In the genomic region with DNA sequence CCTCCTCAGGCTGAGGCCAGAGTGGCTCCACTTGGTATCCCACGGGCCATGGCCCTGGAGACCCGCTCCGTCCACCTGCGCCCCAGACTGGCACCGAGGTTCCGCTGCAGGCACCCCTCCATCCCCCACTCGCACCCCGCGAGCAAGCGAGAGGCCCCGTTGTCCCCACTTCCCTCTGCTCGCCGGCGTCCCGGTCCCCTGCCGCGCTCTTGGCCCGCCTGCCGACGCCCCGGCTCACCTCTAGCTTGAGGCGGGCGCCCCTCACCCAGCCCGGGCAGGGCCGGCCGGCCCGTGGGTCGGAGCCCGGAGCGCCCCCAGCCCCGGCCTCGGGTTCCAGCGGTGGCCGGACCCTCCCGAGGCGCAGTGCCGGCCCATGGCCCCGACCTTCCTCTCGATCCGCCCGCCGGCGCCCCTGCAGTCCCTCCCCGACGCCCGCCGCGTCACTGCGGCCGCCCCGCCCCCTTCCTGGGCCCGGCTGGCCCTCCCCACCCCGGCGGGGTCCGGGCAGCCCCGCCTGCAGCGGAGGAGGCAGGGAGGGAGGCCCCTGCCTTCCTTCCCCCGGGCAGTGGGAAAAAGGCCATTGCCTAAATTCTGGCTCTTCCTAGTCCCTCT, we compare ENCODE assay signal across 8 cellular contexts. TPM values are rescaled to one million over a fixed set of nuclear protein-coding genes. Genes with fewer than 3 reads are reported as not detected.
DNase-seq lines count a peak whose midpoint lies in the region; ATAC-seq and TF ChIP-seq lines count a peak whose summit lies in the region.

PITPNM1 (minus strand) TSS at position 414 of the 612 bp plus-strand sequence. CDS start 1,183 bp downstream, outside the sequence.

- H3K79me2 ChIP-seq in DOHH2 (ENCODE audit: control insufficient read depth, low read length), result peaks cover 48% of the 10 kb centered on the region

- intact Hi-C loops in right cardiac atrium (cut with DNase I), result loop anchor here (5.0 to 10.0 kb wide), 4 partner anchors 100 to 113 kb away; partner anchors contain the start of genes PPP1CA (in 2 of the 4), RAD9A (in 2 of the 4) and TBC1D10C (in 2 of the 4)

- H3F3A ChIP-seq in DOHH2 (ENCODE audit: control insufficient read depth, insufficient read depth), result peaks cover 4% of the 10 kb centered on the region

- H3K4me1 ChIP-seq in DOHH2 (ENCODE audit: control insufficient read depth, low read length) (peaks cover 36% of the 10 kb centered on the region), HUES48 (ENCODE audit: control insufficient read depth, insufficient read depth, low read length) (peaks cover 18% of the 10 kb centered on the region), right cardiac atrium (ENCODE audit: control insufficient read depth, insufficient read depth, low read length) (peaks cover 10% of the 10 kb centered on the region)

- ATAC-seq in right cardiac atrium (peak; percentile 34 to 43), HG02571 (IDR thresholded peaks at IDR 0.05; ENCODE audit: unreplicated experiment) (no peak)

- H3K9ac ChIP-seq in HUES48 (ENCODE audit: low read depth, low read length), result no peak within 1 kb of the TSS

- peak; percentile 49 for DNase-seq in T follicular helper cell (ENCODE audit: low read depth)
- DNase-seq in anterior cingulate cortex (lab: John Stamatoyannopoulos, UW), result peak in 32 of 58 donors; percentile 13 to 54 (median 32)
- DNase-seq in right cardiac atrium, result peak; percentile 85 to 94 (median 91)
- peak; percentile 19 for DNase-seq in renal cortical epithelial cell (ENCODE audit: low read depth)
- no peak for DNase-seq in cerebellar cortex (ENCODE audit: low spot score)

- H4K20me1 ChIP-seq in DOHH2 (ENCODE audit: control insufficient read depth, insufficient read depth, low read depth, low read length), result peaks cover 6% of the 10 kb centered on the region; the same call in 1 of the 2 replicates

- peak within 1 kb of the TSS; percentile 89 for H3K4me3 ChIP-seq in DOHH2 (ENCODE audit: low read length)
- peak within 1 kb of the TSS; percentile 85 for H3K4me3 ChIP-seq in HUES48 (ENCODE audit: low read depth, low read length)
- peak within 1 kb of the TSS; percentile 56 for H3K4me3 ChIP-seq in right cardiac atrium (ENCODE audit: low read length)

- no peak for TF ChIP-seq CTCF in DOHH2 (IDR thresholded peaks at IDR 0.05; ENCODE audit: low read depth, low read length, poor library complexity, severe bottlenecking)

- WGBS in right cardiac atrium, result under 1% methylated on average over 58 of the region's 58 CpGs

- peak within 1 kb of the TSS; percentile 70 for H3K4me2 ChIP-seq in DOHH2 (ENCODE audit: low read length)

- no peaks in the 10 kb centered on the region for H3K9me3 ChIP-seq in DOHH2 (ENCODE audit: control insufficient read depth, insufficient read depth, low read length)
- H3K9me3 ChIP-seq in HUES48 (ENCODE audit: control insufficient read depth, insufficient read depth, low read length), result no peaks in the 10 kb centered on the region
- no peaks in the 10 kb centered on the region for H3K9me3 ChIP-seq in right cardiac atrium (ENCODE audit: control insufficient read depth, low read length)

- H3K9me2 ChIP-seq in DOHH2 (replicated peaks; ENCODE audit: control insufficient read depth, low read length), result no peaks in the 10 kb centered on the region

- H3K36me3 ChIP-seq in DOHH2 (ENCODE audit: control insufficient read depth, low read length) (peaks cover 46% of the 10 kb centered on the region), HUES48 (ENCODE audit: control insufficient read depth, insufficient read depth, low read length) (peaks cover 25% of the 10 kb centered on the region)

- H3K27me3 ChIP-seq in DOHH2 (ENCODE audit: control insufficient read depth, low read length) (no peaks in the 10 kb centered on the region), HUES48 (ENCODE audit: control insufficient read depth, insufficient read depth, low read length) (peaks cover 7% of the 10 kb centered on the region; the same call in 1 of the 2 replicates), right cardiac atrium (ENCODE audit: control insufficient read depth, insufficient read depth) (no peaks in the 10 kb centered on the region)

- H3K27ac ChIP-seq in DOHH2 (ENCODE audit: low read depth, low read length), result peak within 1 kb of the TSS; percentile 66
- H3K27ac ChIP-seq in HUES48 (ENCODE audit: low read depth, low read length), result peak within 1 kb of the TSS; percentile 75
- peak within 1 kb of the TSS; percentile 80 for H3K27ac ChIP-seq in right cardiac atrium (ENCODE audit: low read length)

RNA-seq across cellular contexts. Expression of gene PITPNM1, which starts in this region (rescaled TPM):
- total RNA-seq in right cardiac atrium (10 to 100 TPM; 19.4 to 26.3 (median 24.1) TPM), renal cortical epithelial cell (46.9 and 151 TPM in 2 replicates)
- 13.7 TPM for polyA plus RNA-seq in right cardiac atrium
